Comparison of ENCODE assay signal across 16 cellular contexts in genomic region chr1:10173582-10173981, GRCh38. TPM values are rescaled to one million over a fixed set of nuclear protein-coding genes. Genes with fewer than 3 reads are reported as not detected.
DNase-seq lines count a peak whose midpoint lies in the region; ATAC-seq and TF ChIP-seq lines count a peak whose summit lies in the region.
"Had no signal": no experiment of that assay in that cellular context is flagged by ENCODE, and none has a peak within 500 bp of the region (broad histone marks: within the 10 kb centered on the region; RNA-seq: fewer than 3 reads in every experiment).

No MANE protein-coding gene starts in this region.

- peaks cover 52% of the 10 kb centered on the region for H3K4me1 Mint-ChIP-seq in activated CD8-positive, alpha-beta memory T cell treated with anti-CD3 and anti-CD28 coated beads, Interleukin-2, amount 10 ng/mL, durations not matched to agents 7 days and 5 days
- H3K4me1 Mint-ChIP-seq in activated B cell treated with CpG ODN at 0.5 μM for 24 hours (peaks cover 4% of the 10 kb centered on the region), progenitor cell of endocrine pancreas (ENCODE audit: low read depth) (peaks cover 5% of the 10 kb centered on the region)

- intact Hi-C loops in activated B cell treated with CpG ODN at 0.5 μM for 24 hours (cut with micrococcal nuclease), result no loop called here

- H3K4me3 Mint-ChIP-seq in activated CD8-positive, alpha-beta memory T cell treated with anti-CD3 and anti-CD28 coated beads, Interleukin-2, amount 10 ng/mL, durations not matched to agents 7 days and 5 days, result no peak overlapping the region
- H3K4me3 Mint-ChIP-seq in activated B cell treated with CpG ODN at 0.5 μM for 24 hours (no peak overlapping the region), progenitor cell of endocrine pancreas (ENCODE audit: low read depth) (no peak overlapping the region)

- no peak for ATAC-seq in activated CD8-positive, alpha-beta memory T cell treated with anti-CD3 and anti-CD28 coated beads, Interleukin-2, amount 10 ng/mL, durations not matched to agents 7 days and 5 days
- ATAC-seq in activated B cell treated with CpG ODN at 0.5 μM for 24 hours (ENCODE audit: low read depth), result peak; percentile 37
- no peak for ATAC-seq in HG03432 (IDR thresholded peaks at IDR 0.05; ENCODE audit: unreplicated experiment)
- no peak for ATAC-seq in GM18907 (IDR thresholded peaks at IDR 0.05; ENCODE audit: unreplicated experiment)
- no peak for ATAC-seq in HG03025 (IDR thresholded peaks at IDR 0.05; ENCODE audit: low FRiP score, unreplicated experiment)
- ATAC-seq: Panc1 had no signal

- TF ChIP-seq CTCF in GM12874 (IDR thresholded peaks at IDR 0.05; ENCODE audit: insufficient read depth, low read depth, low read length), result 0 out of 2 replicates have a peak, but pooled peaks have one; percentile 14
- TF ChIP-seq CTCF in activated B cell treated with CpG ODN at 0.5 μM for 24 hours (IDR thresholded peaks at IDR 0.05), result no peak
- no peak for TF ChIP-seq CTCF in progenitor cell of endocrine pancreas (IDR thresholded peaks at IDR 0.05; ENCODE audit: unreplicated experiment)

- H3K36me3 Mint-ChIP-seq in activated CD8-positive, alpha-beta memory T cell treated with anti-CD3 and anti-CD28 coated beads, Interleukin-2, amount 10 ng/mL, durations not matched to agents 7 days and 5 days, result peaks cover 55% of the 10 kb centered on the region
- H3K36me3 Mint-ChIP-seq in activated B cell treated with CpG ODN at 0.5 μM for 24 hours (ENCODE audit: low read depth) (peaks cover 70% of the 10 kb centered on the region), progenitor cell of endocrine pancreas (ENCODE audit: insufficient read depth) (peaks cover 42% of the 10 kb centered on the region)

- no peaks in the 10 kb centered on the region for H3K27me3 Mint-ChIP-seq in activated CD8-positive, alpha-beta memory T cell treated with anti-CD3 and anti-CD28 coated beads, Interleukin-2, amount 10 ng/mL, durations not matched to agents 7 days and 5 days
- no peaks in the 10 kb centered on the region for H3K27me3 Mint-ChIP-seq in activated B cell treated with CpG ODN at 0.5 μM for 24 hours
- H3K27me3 Mint-ChIP-seq in progenitor cell of endocrine pancreas, result no peaks in the 10 kb centered on the region

- CTCF ChIA-PET in activated CD8-positive, alpha-beta memory T cell treated with anti-CD3 and anti-CD28 coated beads, Interleukin-2, amount 10 ng/mL, durations not matched to agents 7 days and 5 days (lab: Charles Lee), result no interaction called here
- CTCF ChIA-PET in activated B cell treated with CpG ODN at 0.5 μM for 24 hours (lab: Charles Lee), result no interaction called here

- H3K9me3 Mint-ChIP-seq in activated CD8-positive, alpha-beta memory T cell treated with anti-CD3 and anti-CD28 coated beads, Interleukin-2, amount 10 ng/mL, durations not matched to agents 7 days and 5 days (ENCODE audit: low read depth), result peaks cover 3% of the 10 kb centered on the region
- H3K9me3 Mint-ChIP-seq in activated B cell treated with CpG ODN at 0.5 μM for 24 hours, result peaks cover 12% of the 10 kb centered on the region
- peaks cover 6% of the 10 kb centered on the region for H3K9me3 Mint-ChIP-seq in progenitor cell of endocrine pancreas (ENCODE audit: low read depth)

- DNase-seq in activated CD8-positive, alpha-beta memory T cell treated with anti-CD3 and anti-CD28 coated beads, Interleukin-2, amount 10 ng/mL, durations not matched to agents 7 days and 5 days, result no peak
- DNase-seq in activated CD8-positive, alpha-beta memory T cell treated with anti-CD3 and anti-CD28 coated beads for 24 hours, result no peak
- DNase-seq in activated B cell treated with CpG ODN at 0.5 μM for 24 hours (no peak), progenitor cell of endocrine pancreas (ENCODE audit: low spot score, unreplicated experiment) (no peak)
- DNase-seq: 8988T, DMS 273 treated with DMSO at 0.1 percent for 48 hours, MG63, NCI-H1092 treated with DMSO at 0.1 percent for 48 hours, NCI-H1694 treated with DMSO at 0.1 percent for 48 hours, NCI-H774, Right ventricle myocardium superior had no signal

- H3K27ac Mint-ChIP-seq in activated CD8-positive, alpha-beta memory T cell treated with anti-CD3 and anti-CD28 coated beads, Interleukin-2, amount 10 ng/mL, durations not matched to agents 7 days and 5 days, result peak overlapping the region; percentile 38
- H3K27ac Mint-ChIP-seq in activated B cell treated with CpG ODN at 0.5 μM for 24 hours (peak overlapping the region; percentile 24), progenitor cell of endocrine pancreas (peak overlapping the region; percentile 37)

- POLR2A ChIA-PET in activated B cell treated with CpG ODN at 0.5 μM for 24 hours (lab: Charles Lee), result no interaction called here

RNA-seq across cellular contexts. Expression of gene KIF1B, which starts 36.8 kb away (rescaled TPM):
- total RNA-seq in activated CD8-positive, alpha-beta memory T cell treated with anti-CD3 and anti-CD28 coated beads, Interleukin-2, amount 10 ng/mL, durations not matched to agents 7 days and 5 days, result 10 to 100 TPM; 14.2 to 21.3 TPM
- total RNA-seq in activated B cell treated with CpG ODN at 0.5 μM for 24 hours (5.9 and 7.2 TPM in 2 replicates), progenitor cell of endocrine pancreas (74.4 and 78.7 TPM in 2 replicates)
